In genomic region chr14:54566410-54567223, GRCh38 we compare ENCODE assay signal across 8 cellular contexts. TPM values are rescaled to one million over a fixed set of nuclear protein-coding genes. Genes with fewer than 3 reads are reported as not detected.
DNase-seq lines count a peak whose midpoint lies in the region; ATAC-seq and TF ChIP-seq lines count a peak whose summit lies in the region.

SAMD4A (plus strand) TSS chr14:54567128; CDS start chr14:54567917, 789 bp downstream.

- H3K4me3 Mint-ChIP-seq in natural killer cell treated with Interleukin-12 subunit alpha and Interleukin-12 subunit beta and Interleukin-15 and Interleukin-18, amount 100 ng/mL, for 72 hours, result peak within 1 kb of the TSS; percentile 86

- H3K4me3 ChIP-seq in HL-60 (replicated peaks; ENCODE audit: insufficient read depth, low read length) (peak within 1 kb of the TSS; percentile 42), fibroblast of the aortic adventitia (ENCODE audit: low read depth, low read length) (peak within 1 kb of the TSS; percentile 80), testis (peak within 1 kb of the TSS; percentile 73 to 82)

- H3K27ac ChIP-seq in HL-60 (replicated peaks) (no peak within 1 kb of the TSS), testis (peak within 1 kb of the TSS; percentile 81 to 98)

- no peaks in the 10 kb centered on the region for H3K9me3 ChIP-seq in testis

- intact Hi-C loops in testis (cut with DNase I; ENCODE audit: low total_unique reads), result loop anchor here (5.0 kb wide), 2 partner anchors 126 to 206 kb away; no protein-coding TSS in a partner anchor

- peak; percentile 50 for DNase-seq in COR-L47 (lab: John Stamatoyannopoulos, UW)
- peak in 1 of 2 experiments; percentile 43 for DNase-seq in HL-60 (ENCODE audit: low read depth in 1 of 2, low spot score in 1 of 2)
- DNase-seq in RKO (ENCODE audit: low spot score), result peak; percentile 89
- DNase-seq in activated gamma-delta T cell treated with Interleukin-2 at 50 U/mL for 16 hours, result peak; percentile 30
- DNase-seq in fibroblast of the aortic adventitia (ENCODE audit: low read depth), result peak; percentile 90
- DNase-seq in natural killer cell treated with Interleukin-12 subunit alpha and Interleukin-12 subunit beta and Interleukin-15 and Interleukin-18, amount 100 ng/mL, for 72 hours (ENCODE audit: low spot score), result no peak
- DNase-seq in testis, result peak; percentile 77

- H3K9me3 Mint-ChIP-seq in natural killer cell treated with Interleukin-12 subunit alpha and Interleukin-12 subunit beta and Interleukin-15 and Interleukin-18, amount 100 ng/mL, for 72 hours, result no peaks in the 10 kb centered on the region

- H3K27me3 Mint-ChIP-seq in natural killer cell treated with Interleukin-12 subunit alpha and Interleukin-12 subunit beta and Interleukin-15 and Interleukin-18, amount 100 ng/mL, for 72 hours, result peaks cover 22 to 39% of the 10 kb centered on the region in 2 donors

- H3K4me1 Mint-ChIP-seq in natural killer cell treated with Interleukin-12 subunit alpha and Interleukin-12 subunit beta and Interleukin-15 and Interleukin-18, amount 100 ng/mL, for 72 hours (ENCODE audit: low read depth in 2 of 2), result peaks cover 7 to 15% of the 10 kb centered on the region in 2 donors

- TF ChIP-seq POLR2A in testis (IDR thresholded peaks at IDR 0.05), result no peak

- no peak within 1 kb of the TSS for H3K27ac Mint-ChIP-seq in natural killer cell treated with Interleukin-12 subunit alpha and Interleukin-12 subunit beta and Interleukin-15 and Interleukin-18, amount 100 ng/mL, for 72 hours

- peak; percentile 38 for ATAC-seq in GM19463 (IDR thresholded peaks at IDR 0.05; ENCODE audit: unreplicated experiment)
- ATAC-seq in natural killer cell treated with Interleukin-12 subunit alpha and Interleukin-12 subunit beta and Interleukin-15 and Interleukin-18, amount 100 ng/mL, for 72 hours, result peak; percentile 45 to 65

- H3K27me3 ChIP-seq in HL-60 (ENCODE audit: insufficient read depth, poor library complexity, severe bottlenecking) (peaks cover 44% of the 10 kb centered on the region), testis (no peaks in the 10 kb centered on the region)

- 0 to 1% methylated on average over 6 to 42 of the region's 91 CpGs for WGBS in testis, 2 donors

- peaks cover 5% of the 10 kb centered on the region for H3K4me1 ChIP-seq in testis

- H3K36me3 Mint-ChIP-seq in natural killer cell treated with Interleukin-12 subunit alpha and Interleukin-12 subunit beta and Interleukin-15 and Interleukin-18, amount 100 ng/mL, for 72 hours, result no peaks in the 10 kb centered on the region

- TF ChIP-seq CTCF in HL-60 (IDR thresholded peaks at IDR 0.05; ENCODE audit: insufficient read depth, low read length), result no peak
- peak; percentile 54 for TF ChIP-seq CTCF in fibroblast of the aortic adventitia (IDR thresholded peaks at IDR 0.05; ENCODE audit: insufficient read depth, low read length)
- TF ChIP-seq CTCF in testis (IDR thresholded peaks at IDR 0.05), result peak in 2 of 3 experiments; percentile 9 to 29

- H3K36me3 ChIP-seq in testis (ENCODE audit: low read depth, missing control alignments), result no peaks in the 10 kb centered on the region

RNA-seq across cellular contexts. Expression of gene SAMD4A, which starts in this region (rescaled TPM):
- total RNA-seq in fibroblast of the aortic adventitia (ENCODE audit: low replicate concordance) (8.6 and 20.1 TPM in 2 replicates), testis (100 to 1,000 TPM; 103 to 259 TPM)
- 1 to 10 TPM in 1 of 2 donors, under 1 TPM in 1; 0.26 to 1.0 TPM for total RNA-seq in natural killer cell treated with Interleukin-12 subunit alpha and Interleukin-12 subunit beta and Interleukin-15 and Interleukin-18, amount 100 ng/mL, for 72 hours
- 369 TPM for polyA plus RNA-seq in testis (ENCODE audit: insufficient read depth, low read depth, low replicate concordance)
